ENCODE assay signal across 14 cellular contexts in the genomic region with DNA sequence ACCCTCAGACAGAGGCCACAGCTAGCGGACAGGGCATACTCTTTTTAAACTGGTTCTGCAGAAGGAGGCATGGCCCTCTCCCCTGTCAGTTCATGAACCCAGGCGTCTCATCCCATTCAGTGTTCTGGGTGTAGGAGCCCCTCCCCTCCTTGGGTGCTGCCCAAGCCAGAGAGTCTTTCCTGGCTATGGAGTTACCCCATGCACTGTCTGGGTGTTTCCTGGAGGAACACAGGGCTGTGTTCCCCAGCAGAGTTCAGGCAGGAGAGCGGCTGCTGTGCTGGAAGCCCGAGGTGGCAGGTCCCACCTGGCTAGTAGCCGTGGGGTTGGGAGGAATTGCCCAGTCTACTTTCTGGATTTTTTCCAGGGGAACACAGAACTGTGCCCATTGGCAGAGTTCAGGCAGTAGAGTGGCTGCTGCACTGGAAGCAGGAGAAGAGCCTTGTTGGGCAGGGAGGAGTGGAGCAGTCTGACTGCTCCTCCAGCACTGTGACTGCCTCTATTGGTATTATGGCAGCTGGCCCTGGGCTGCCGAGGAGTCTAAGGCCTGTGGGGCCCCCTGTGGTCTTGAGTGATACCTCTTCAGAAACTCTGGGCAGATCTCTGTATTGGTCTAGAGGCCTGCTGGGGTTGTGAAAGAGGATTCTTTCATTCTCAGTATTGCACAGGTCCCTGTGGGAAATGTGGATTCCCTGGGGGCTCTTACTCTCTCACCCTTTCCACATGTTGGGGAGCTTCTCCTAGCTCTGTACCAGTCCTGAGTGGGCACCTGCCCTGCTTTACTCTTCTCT.
A peak's percentile ranks its signal among the peaks of the same experiment; 100 is the strongest.
DNase-seq lines count a peak whose midpoint lies in the region; ATAC-seq and TF ChIP-seq lines count a peak whose summit lies in the region.
"Had no signal": no experiment of that assay in that cellular context is flagged by ENCODE, and none has a peak within 500 bp of the region (broad histone marks: within the 10 kb centered on the region; RNA-seq: fewer than 3 reads in every experiment).

No MANE protein-coding gene starts in this region.

- H3K4me1 ChIP-seq in psoas muscle = no peaks in the 10 kb centered on the region
- H3K4me1 ChIP-seq: ascending aorta, heart right ventricle, testis had no signal

- no peak overlapping the region for H3K4me3 ChIP-seq in psoas muscle
- H3K4me3 ChIP-seq: ascending aorta, heart right ventricle, testis had no signal

- no peaks in the 10 kb centered on the region for H3K9me3 ChIP-seq in psoas muscle
- H3K9me3 ChIP-seq: ascending aorta, testis had no signal

- no peaks in the 10 kb centered on the region for H3K27me3 ChIP-seq in psoas muscle (ENCODE audit: insufficient read depth in 3 of 3, low read length in 2 of 3)
- H3K27me3 ChIP-seq: ascending aorta, heart right ventricle, testis had no signal

- DNase-seq in NCI-H146 (lab: John Stamatoyannopoulos, UW) (peak; percentile 19), NCI-H146 treated with DMSO at 0.1 percent for 48 hours (lab: John Stamatoyannopoulos, UW; ENCODE audit: unreplicated experiment) (no peak), ureter (ENCODE audit: low spot score) (no peak), activated T-cell treated with anti-CD3 and anti-CD28 coated beads for 4 hours (no peak), psoas muscle (no peak)
- no peak for DNase-seq in stimulated activated effector memory CD8-positive, alpha-beta T cell treated with anti-CD3 and anti-CD28 coated beads, Interleukin-12 subunit alpha, Interleukin-12 subunit beta, amount 100 ng/mL, for 72 hours (ENCODE audit: low spot score in 2 of 2)
- DNase-seq: heart right ventricle, NCI-H1105 treated with DMSO at 0.1 percent for 48 hours, testis had no signal

- H3K27ac ChIP-seq in psoas muscle = no peak overlapping the region
- H3K27ac ChIP-seq: 22Rv1, ascending aorta, heart right ventricle, testis had no signal

- H3K36me3 ChIP-seq in psoas muscle (ENCODE audit: insufficient read depth in 1 of 2, low read depth in 1 of 2) = no peaks in the 10 kb centered on the region
- H3K36me3 ChIP-seq: ascending aorta, heart right ventricle had no signal

- no peak overlapping the region for H3K27ac Mint-ChIP-seq in stimulated activated effector memory CD8-positive, alpha-beta T cell treated with anti-CD3 and anti-CD28 coated beads, Interleukin-12 subunit alpha, Interleukin-12 subunit beta, amount 100 ng/mL, for 72 hours
- H3K27ac Mint-ChIP-seq: memory B cell had no signal

- intact Hi-C loops in psoas muscle (cut with DNase I) = no loop called here

- no peaks in the 10 kb centered on the region for H3K4me1 Mint-ChIP-seq in stimulated activated effector memory CD8-positive, alpha-beta T cell treated with anti-CD3 and anti-CD28 coated beads, Interleukin-12 subunit alpha, Interleukin-12 subunit beta, amount 100 ng/mL, for 72 hours
- H3K4me1 Mint-ChIP-seq: memory B cell had no signal

- peak; percentile 99 for ATAC-seq in HG02610 (IDR thresholded peaks at IDR 0.05; ENCODE audit: unreplicated experiment)
- ATAC-seq in HG03442 (IDR thresholded peaks at IDR 0.05; ENCODE audit: unreplicated experiment) = peak; percentile 93
- peak; percentile 24 for ATAC-seq in stimulated activated effector memory CD8-positive, alpha-beta T cell treated with anti-CD3 and anti-CD28 coated beads, Interleukin-12 subunit alpha, Interleukin-12 subunit beta, amount 100 ng/mL, for 72 hours
- no peak for ATAC-seq in psoas muscle

- 75 to 78% (median 77%) methylated on average over 6 of the region's 6 CpGs for WGBS in psoas muscle, 3 donors

- H3K36me3 Mint-ChIP-seq in stimulated activated effector memory CD8-positive, alpha-beta T cell treated with anti-CD3 and anti-CD28 coated beads, Interleukin-12 subunit alpha, Interleukin-12 subunit beta, amount 100 ng/mL, for 72 hours = no peaks in the 10 kb centered on the region
- H3K36me3 Mint-ChIP-seq: memory B cell had no signal

- peaks cover 16% of the 10 kb centered on the region for H3K9me3 Mint-ChIP-seq in stimulated activated effector memory CD8-positive, alpha-beta T cell treated with anti-CD3 and anti-CD28 coated beads, Interleukin-12 subunit alpha, Interleukin-12 subunit beta, amount 100 ng/mL, for 72 hours

- TF ChIP-seq CTCF in psoas muscle (IDR thresholded peaks at IDR 0.05) = no peak

- no peak overlapping the region for H3K4me3 Mint-ChIP-seq in stimulated activated effector memory CD8-positive, alpha-beta T cell treated with anti-CD3 and anti-CD28 coated beads, Interleukin-12 subunit alpha, Interleukin-12 subunit beta, amount 100 ng/mL, for 72 hours
- H3K4me3 Mint-ChIP-seq: memory B cell had no signal

Comparison
In these comparisons a context has a peak if more than half of its experiments do, and no peak if none do; other contexts are left out.
1. ATAC-seq: peak in HG02610 (single experiment), HG03442 (single experiment) and stimulated activated effector memory CD8-positive, alpha-beta T cell treated with anti-CD3 and anti-CD28 coated beads, Interleukin-12 subunit alpha, Interleukin-12 subunit beta, amount 100 ng/mL, for 72 hours (single experiment); none in psoas muscle (0 of 4).